Comparison of ENCODE assay signal across 31 cellular contexts in the genomic region with DNA sequence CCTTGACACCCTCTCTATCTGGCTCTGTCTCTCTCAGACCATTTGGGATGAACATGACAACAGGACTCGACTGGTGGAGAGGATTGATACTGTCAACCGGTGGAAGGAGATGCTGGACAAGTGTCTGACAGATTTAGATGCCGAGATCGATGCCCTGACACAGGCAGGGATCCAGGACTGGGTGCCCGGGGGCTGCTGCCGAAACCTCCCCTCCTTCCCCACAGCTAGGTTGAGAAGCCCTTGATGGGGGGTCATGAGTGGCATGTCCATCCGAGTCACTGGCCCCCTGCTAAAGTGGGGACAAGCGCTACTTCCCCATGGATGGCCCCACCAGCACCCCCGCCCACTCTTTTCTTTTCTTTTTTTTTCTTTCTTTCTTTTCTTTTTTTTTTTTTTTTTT. TPM values are rescaled to one million over a fixed set of nuclear protein-coding genes. Genes with fewer than 3 reads are reported as not detected.
DNase-seq lines count a peak whose midpoint lies in the region; ATAC-seq, FAIRE-seq and TF ChIP-seq lines count a peak whose summit lies in the region.
"Had no signal": no experiment of that assay in that cellular context is flagged by ENCODE, and none has a peak within 500 bp of the region (broad histone marks: within the 10 kb centered on the region; RNA-seq: fewer than 3 reads in every experiment).

No MANE protein-coding gene starts in this region.

- H3K36me3 ChIP-seq in ectodermal cell (ENCODE audit: control insufficient read depth, insufficient read depth, low read length) = peaks cover 6% of the 10 kb centered on the region
- H3K36me3 ChIP-seq in stomach = no peaks in the 10 kb centered on the region
- H3K36me3 ChIP-seq: brain microvascular endothelial cell, right lobe of liver had no signal

- no peaks in the 10 kb centered on the region for H3K36me3 Mint-ChIP-seq in neural crest cell (ENCODE audit: low read depth)
- H3K36me3 Mint-ChIP-seq: CD4-positive, CD25-positive, alpha-beta regulatory T cell; memory B cell had no signal

- no peak for TF ChIP-seq EP300 in stomach (IDR thresholded peaks at IDR 0.05)

- peaks cover 27% of the 10 kb centered on the region for H3K4me1 Mint-ChIP-seq in neural crest cell

- TF ChIP-seq CTCF in neural crest cell (conservative IDR thresholded peaks at IDR 0.05) = no peak
- no peak for TF ChIP-seq CTCF in stomach (IDR thresholded peaks at IDR 0.05)
- TF ChIP-seq CTCF in D721Med (IDR thresholded peaks at IDR 0.05; ENCODE audit: insufficient read depth, missing control alignments) = no peak

- H3K27ac ChIP-seq in ectodermal cell (ENCODE audit: insufficient read depth, low read depth, low read length, poor library complexity, severe bottlenecking) (no peak overlapping the region), stomach (no peak overlapping the region)
- H3K27ac ChIP-seq: 22Rv1, brain microvascular endothelial cell, esophagus muscularis mucosa, foreskin keratinocyte, right lobe of liver, SK-N-MC had no signal

- no peak overlapping the region for H3K27ac Mint-ChIP-seq in neural crest cell (ENCODE audit: unreplicated experiment)
- H3K27ac Mint-ChIP-seq: activated CD8-positive, alpha-beta T cell treated with anti-CD3 and anti-CD28 coated beads for 36 hours; CD4-positive, CD25-positive, alpha-beta regulatory T cell; memory B cell; T-helper 1 cell treated with Interleukin-12 subunit alpha and Interleukin-12 subunit beta and Interleukin-4 antibody, amounts not matched to agents 30 μg/mL and 1 μg/mL, for 36 hours had no signal

- peaks cover 16% of the 10 kb centered on the region for H3K4me1 ChIP-seq in ectodermal cell (ENCODE audit: control insufficient read depth, insufficient read depth, low read length)
- peaks cover 25 to 37% (median 30%) of the 10 kb centered on the region in 4 donors for H3K4me1 ChIP-seq in stomach

- no peak for FAIRE-seq in D721Med (lab: Jason Lieb, UNC)
- FAIRE-seq: GM12891, H54, TTC549 had no signal

- H3K9me3 ChIP-seq in ectodermal cell (ENCODE audit: control insufficient read depth, low read length) = no peaks in the 10 kb centered on the region
- no peaks in the 10 kb centered on the region for H3K9me3 ChIP-seq in stomach
- H3K9me3 ChIP-seq: esophagus muscularis mucosa, right lobe of liver had no signal

- no peaks in the 10 kb centered on the region for H3K9me3 Mint-ChIP-seq in neural crest cell
- H3K9me3 Mint-ChIP-seq: activated CD8-positive, alpha-beta T cell treated with anti-CD3 and anti-CD28 coated beads for 36 hours; memory B cell; T-helper 1 cell treated with Interleukin-12 subunit alpha and Interleukin-12 subunit beta and Interleukin-4 antibody, amounts not matched to agents 30 μg/mL and 1 μg/mL, for 36 hours had no signal

- peak overlapping the region; percentile 82 for H3K4me3 Mint-ChIP-seq in neural crest cell
- H3K4me3 Mint-ChIP-seq: activated CD8-positive, alpha-beta T cell treated with anti-CD3 and anti-CD28 coated beads for 36 hours; T-helper 1 cell treated with Interleukin-12 subunit alpha and Interleukin-12 subunit beta and Interleukin-4 antibody, amounts not matched to agents 30 μg/mL and 1 μg/mL, for 36 hours had no signal

- no peaks in the 10 kb centered on the region for H3K27me3 Mint-ChIP-seq in neural crest cell (ENCODE audit: low read depth)

- intact Hi-C loops in stomach (cut with DNase I; ENCODE audit: low total_unique reads) = no loop called here

- WGBS in ectodermal cell, 2 experiments = 94 to 96% methylated on average over 9 of the region's 9 CpGs
- 86 to 92% (median 90%) methylated on average over 8 to 9 of the region's 9 CpGs for WGBS in stomach, 5 donors

- no peak for TF ChIP-seq POLR2A in stomach (IDR thresholded peaks at IDR 0.05)

- ATAC-seq in GM21515 (IDR thresholded peaks at IDR 0.05; ENCODE audit: unreplicated experiment) (no peak), HG02840 (IDR thresholded peaks at IDR 0.05; ENCODE audit: low FRiP score, unreplicated experiment) (no peak)
- ATAC-seq: activated CD4-positive, CD25-positive, alpha-beta regulatory T cell treated with anti-CD3 and anti-CD28 coated beads, Interleukin-2, amount 50 U/mL, for 24 hours; activated CD8-positive, alpha-beta T cell treated with anti-CD3 and anti-CD28 coated beads for 36 hours; foreskin keratinocyte; left colon; right lobe of liver had no signal

- DNase-seq in activated CD8-positive, alpha-beta memory T cell treated with anti-CD3 and anti-CD28 coated beads for 24 hours = peak; percentile 51
- DNase-seq in activated CD8-positive, alpha-beta memory T cell treated with anti-CD3 and anti-CD28 coated beads, Interleukin-2, amount 50 U/mL, for 4 hours = no peak
- DNase-seq in neural crest cell (ENCODE audit: low read depth, low spot score) (no peak), stomach (peak; percentile 20), D721Med (ENCODE audit: insufficient read length, low spot score) (no peak)
- DNase-seq: activated CD8-positive, alpha-beta T cell treated with anti-CD3 and anti-CD28 coated beads for 36 hours; activated T-cell treated with anti-CD3 and anti-CD28 coated beads, Interleukin-2, amount 50 U/mL, for 1 hour; brain microvascular endothelial cell; CD4-positive, CD25-positive, alpha-beta regulatory T cell; foreskin keratinocyte; IMR-90; left colon; NCI-H1048; NCI-H1694; OCI-M1; right lobe of liver; stimulated activated CD4-positive, alpha-beta T cell treated with anti-CD3 and anti-CD28 coated beads, Interleukin-15, amount 100 ng/mL, for 24 hours; stimulated activated naive CD4-positive, alpha-beta T cell had no signal

- H3K4me3 ChIP-seq in ectodermal cell (ENCODE audit: insufficient read depth, low read depth, low read length) = peak overlapping the region; percentile 70
- no peak overlapping the region for H3K4me3 ChIP-seq in stomach

- peaks cover 3% of the 10 kb centered on the region for H3K27me3 ChIP-seq in ectodermal cell (ENCODE audit: control insufficient read depth, insufficient read depth, low read length, poor library complexity, severe bottlenecking)
- H3K27me3 ChIP-seq in stomach = peaks cover 0 to 33% (median 6%) of the 10 kb centered on the region in 3 donors
- H3K27me3 ChIP-seq: brain microvascular endothelial cell, foreskin keratinocyte, right lobe of liver had no signal

RNA-seq across cellular contexts. Expression of gene TEKT2, which starts 1.2 kb away (rescaled TPM):
- polyA plus RNA-seq in ectodermal cell (2013, experiment 1 of 4) = 12.6 TPM
- polyA plus RNA-seq in ectodermal cell (2013, experiment 2 of 4) = 11.9 TPM
- 13.5 TPM for polyA plus RNA-seq in ectodermal cell (2013, experiment 3 of 4)
- polyA plus RNA-seq in ectodermal cell (2013, experiment 4 of 4) = 12.5 TPM
- total RNA-seq in neural crest cell (7.4 and 8.4 TPM in 2 replicates), stomach (not detected)
- polyA plus RNA-seq in stomach = under 1 TPM; 0.25 to 0.76 (median 0.60) TPM
- total RNA-seq: left colon, NCI-H460, right lobe of liver had no signal
- polyA plus RNA-seq: CD4-positive, CD25-positive, alpha-beta regulatory T cell; IMR-90 had no signal

RNA-seq across cellular contexts. Expression of gene ADPRS, which starts 3.6 kb away (rescaled TPM):
- 27.7 TPM for polyA plus RNA-seq in ectodermal cell (2013, experiment 1 of 4)
- polyA plus RNA-seq in ectodermal cell (2013, experiment 2 of 4) = 27.2 TPM
- 23.3 TPM for polyA plus RNA-seq in ectodermal cell (2013, experiment 3 of 4)
- 22.9 TPM for polyA plus RNA-seq in ectodermal cell (2013, experiment 4 of 4)
- total RNA-seq in neural crest cell (33.8 and 34.0 TPM in 2 replicates), stomach (10 to 100 TPM in 3 of 5 donors, 1 to 10 TPM in 2; 1.8 to 15.1 (median 11.6) TPM)
- polyA plus RNA-seq in stomach = 10 to 100 TPM; 21.3 to 27.5 (median 24.7) TPM

RNA-seq across cellular contexts. Expression of gene COL8A2, which starts 39.9 kb away (rescaled TPM):
- 0.09 TPM for polyA plus RNA-seq in ectodermal cell (2013, experiment 1 of 4)
- polyA plus RNA-seq in ectodermal cell (2013, experiment 2 of 4) = 0.12 TPM
- polyA plus RNA-seq in ectodermal cell (2013, experiment 3 of 4) = 0.27 TPM
- polyA plus RNA-seq in ectodermal cell (2013, experiment 4 of 4) = 0.32 TPM
- total RNA-seq in neural crest cell (0.09 TPM in 2 replicates), stomach (10 to 100 TPM in 1 of 5 donors, 1 to 10 TPM in 4; 3.5 to 19.2 (median 5.5) TPM)
- polyA plus RNA-seq in stomach = 1 to 10 TPM in 2 of 3 donors, under 1 TPM in 1; 0.92 to 5.0 (median 2.0) TPM
- total RNA-seq: CD4-positive, CD25-positive, alpha-beta regulatory T cell had no signal

Comparison
In these comparisons a context has a peak if more than half of its experiments do, and no peak if none do; other contexts are left out.
1. DNase-seq: peak in activated CD8-positive, alpha-beta memory T cell treated with anti-CD3 and anti-CD28 coated beads for 24 hours (single experiment) and stomach (single experiment); none in activated CD8-positive, alpha-beta memory T cell treated with anti-CD3 and anti-CD28 coated beads, Interleukin-2, amount 50 U/mL, for 4 hours (single experiment), neural crest cell (single experiment) and D721Med (single experiment).